ENCODE assay signal across 2 cellular contexts in the genomic region with DNA sequence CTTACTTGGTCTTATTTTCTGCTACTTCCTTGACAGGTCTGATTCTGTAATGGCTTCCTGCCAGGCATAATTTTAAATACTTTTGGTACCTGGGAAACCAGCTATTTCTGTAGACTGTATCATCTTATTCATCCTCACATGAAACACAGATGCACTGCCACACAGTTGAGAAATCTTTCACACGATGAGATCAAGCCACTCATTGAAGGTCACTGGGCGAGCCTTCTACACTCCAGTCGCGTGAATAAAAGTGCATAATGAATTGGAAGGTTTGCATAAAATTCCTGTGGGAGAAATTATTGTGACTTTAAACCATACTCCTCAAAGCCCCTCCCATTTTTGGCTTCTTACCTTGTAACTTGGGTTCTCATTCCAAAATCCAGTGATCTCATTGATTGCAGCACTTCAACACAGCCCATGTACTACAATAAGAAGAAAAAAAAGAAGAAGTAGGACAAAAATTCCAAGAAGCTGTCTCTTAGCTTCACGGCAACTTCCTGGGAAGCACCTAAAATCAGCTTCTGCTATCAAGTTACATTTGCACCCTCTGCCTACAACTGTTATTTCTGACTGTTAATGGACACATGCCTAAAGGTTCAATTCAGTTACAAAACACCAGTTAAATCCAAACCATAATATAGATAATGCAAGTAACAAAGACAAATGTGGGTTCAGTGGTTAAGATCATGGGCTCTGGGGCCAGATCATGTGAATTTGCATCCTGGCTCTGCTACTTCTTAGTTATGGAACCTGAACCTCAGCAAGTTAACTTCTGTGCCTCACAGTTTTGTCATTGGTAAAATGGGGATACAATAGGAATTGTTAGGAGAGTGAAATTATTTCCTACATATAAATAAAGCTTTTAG.
TF ChIP-seq lines count a peak whose summit lies in the region.

No MANE protein-coding gene starts in this region.

TF ChIP-seq in SK-N-SH, 30 proteins besides CTCF, POLR2A, EP300 and RAD21:
- TF ChIP-seq FOSL2 (IDR thresholded peaks at IDR 0.05; ENCODE audit: borderline replicate concordance, low read depth), result no peak
- no peak for TF ChIP-seq SIN3A (IDR thresholded peaks at IDR 0.05; ENCODE audit: borderline replicate concordance, low read depth, low read length)
- TF ChIP-seq, protein P1, sequence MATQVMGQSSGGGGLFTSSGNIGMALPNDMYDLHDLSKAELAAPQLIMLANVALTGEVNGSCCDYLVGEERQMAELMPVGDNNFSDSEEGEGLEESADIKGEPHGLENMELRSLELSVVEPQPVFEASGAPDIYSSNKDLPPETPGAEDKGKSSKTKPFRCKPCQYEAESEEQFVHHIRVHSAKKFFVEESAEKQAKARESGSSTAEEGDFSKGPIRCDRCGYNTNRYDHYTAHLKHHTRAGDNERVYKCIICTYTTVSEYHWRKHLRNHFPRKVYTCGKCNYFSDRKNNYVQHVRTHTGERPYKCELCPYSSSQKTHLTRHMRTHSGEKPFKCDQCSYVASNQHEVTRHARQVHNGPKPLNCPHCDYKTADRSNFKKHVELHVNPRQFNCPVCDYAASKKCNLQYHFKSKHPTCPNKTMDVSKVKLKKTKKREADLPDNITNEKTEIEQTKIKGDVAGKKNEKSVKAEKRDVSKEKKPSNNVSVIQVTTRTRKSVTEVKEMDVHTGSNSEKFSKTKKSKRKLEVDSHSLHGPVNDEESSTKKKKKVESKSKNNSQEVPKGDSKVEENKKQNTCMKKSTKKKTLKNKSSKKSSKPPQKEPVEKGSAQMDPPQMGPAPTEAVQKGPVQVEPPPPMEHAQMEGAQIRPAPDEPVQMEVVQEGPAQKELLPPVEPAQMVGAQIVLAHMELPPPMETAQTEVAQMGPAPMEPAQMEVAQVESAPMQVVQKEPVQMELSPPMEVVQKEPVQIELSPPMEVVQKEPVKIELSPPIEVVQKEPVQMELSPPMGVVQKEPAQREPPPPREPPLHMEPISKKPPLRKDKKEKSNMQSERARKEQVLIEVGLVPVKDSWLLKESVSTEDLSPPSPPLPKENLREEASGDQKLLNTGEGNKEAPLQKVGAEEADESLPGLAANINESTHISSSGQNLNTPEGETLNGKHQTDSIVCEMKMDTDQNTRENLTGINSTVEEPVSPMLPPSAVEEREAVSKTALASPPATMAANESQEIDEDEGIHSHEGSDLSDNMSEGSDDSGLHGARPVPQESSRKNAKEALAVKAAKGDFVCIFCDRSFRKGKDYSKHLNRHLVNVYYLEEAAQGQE (IDR thresholded peaks at IDR 0.05; ENCODE audit: low read depth, low read length), result no peak
- TF ChIP-seq TEAD4 (IDR thresholded peaks at IDR 0.05; ENCODE audit: borderline replicate concordance, insufficient read depth), result no peak

TF ChIP-seq in SK-N-SH treated with all-trans-retinoic acid at 6 μM for 48 hours, 23 proteins besides CTCF, POLR2A, EP300 and RAD21:
- TF ChIP-seq ZC3H10 (CRISPR knock-in tag; IDR thresholded peaks at IDR 0.05) (no peak), CSDC2 (CRISPR knock-in tag; IDR thresholded peaks at IDR 0.05) (no peak), ESRRG (CRISPR knock-in tag; IDR thresholded peaks at IDR 0.05) (no peak)
- TF ChIP-seq, protein P2, sequence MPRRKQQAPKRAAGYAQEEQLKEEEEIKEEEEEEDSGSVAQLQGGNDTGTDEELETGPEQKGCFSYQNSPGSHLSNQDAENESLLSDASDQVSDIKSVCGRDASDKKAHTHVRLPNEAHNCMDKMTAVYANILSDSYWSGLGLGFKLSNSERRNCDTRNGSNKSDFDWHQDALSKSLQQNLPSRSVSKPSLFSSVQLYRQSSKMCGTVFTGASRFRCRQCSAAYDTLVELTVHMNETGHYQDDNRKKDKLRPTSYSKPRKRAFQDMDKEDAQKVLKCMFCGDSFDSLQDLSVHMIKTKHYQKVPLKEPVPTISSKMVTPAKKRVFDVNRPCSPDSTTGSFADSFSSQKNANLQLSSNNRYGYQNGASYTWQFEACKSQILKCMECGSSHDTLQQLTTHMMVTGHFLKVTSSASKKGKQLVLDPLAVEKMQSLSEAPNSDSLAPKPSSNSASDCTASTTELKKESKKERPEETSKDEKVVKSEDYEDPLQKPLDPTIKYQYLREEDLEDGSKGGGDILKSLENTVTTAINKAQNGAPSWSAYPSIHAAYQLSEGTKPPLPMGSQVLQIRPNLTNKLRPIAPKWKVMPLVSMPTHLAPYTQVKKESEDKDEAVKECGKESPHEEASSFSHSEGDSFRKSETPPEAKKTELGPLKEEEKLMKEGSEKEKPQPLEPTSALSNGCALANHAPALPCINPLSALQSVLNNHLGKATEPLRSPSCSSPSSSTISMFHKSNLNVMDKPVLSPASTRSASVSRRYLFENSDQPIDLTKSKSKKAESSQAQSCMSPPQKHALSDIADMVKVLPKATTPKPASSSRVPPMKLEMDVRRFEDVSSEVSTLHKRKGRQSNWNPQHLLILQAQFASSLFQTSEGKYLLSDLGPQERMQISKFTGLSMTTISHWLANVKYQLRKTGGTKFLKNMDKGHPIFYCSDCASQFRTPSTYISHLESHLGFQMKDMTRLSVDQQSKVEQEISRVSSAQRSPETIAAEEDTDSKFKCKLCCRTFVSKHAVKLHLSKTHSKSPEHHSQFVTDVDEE (CRISPR knock-in tag; IDR thresholded peaks at IDR 0.05), result no peak
TF ChIP-seq in SK-N-SH treated with all-trans-retinoic acid at 6 μM for 48 hours: peak in this region for 0.
